ENCODE assay signal across 15 cellular contexts in the genomic region with DNA sequence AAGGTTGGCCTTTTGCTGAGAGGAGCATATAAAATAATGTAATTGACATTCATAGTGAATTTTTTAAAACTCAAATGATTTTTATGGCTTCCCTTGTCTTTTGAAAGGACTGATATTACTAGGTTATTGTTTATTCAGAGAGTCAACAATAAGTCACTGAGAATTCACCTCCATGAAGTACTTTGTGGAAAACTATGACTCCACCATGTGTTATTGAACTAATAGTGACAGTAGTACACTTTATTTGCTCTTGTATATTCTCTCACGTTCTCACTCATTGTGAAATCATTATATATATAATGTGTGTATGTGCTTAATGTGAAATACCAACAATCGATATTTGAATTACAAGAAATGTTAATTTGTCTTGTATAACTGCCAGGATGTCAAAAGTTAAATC.
DNase-seq lines count a peak whose midpoint lies in the region; ATAC-seq and TF ChIP-seq lines count a peak whose summit lies in the region.
"Had no signal": no experiment of that assay in that cellular context is flagged by ENCODE, and none has a peak within 500 bp of the region (broad histone marks: within the 10 kb centered on the region; RNA-seq: fewer than 3 reads in every experiment).

No MANE protein-coding gene starts in this region.

- POLR2A ChIA-PET in PC-3 (lab: Charles Lee; ENCODE audit: unreplicated experiment) (no interaction called here), HEK293T (lab: Yijun Ruan, JAX) (no interaction called here)

- no peaks in the 10 kb centered on the region for H3K79me2 ChIP-seq in PC-3 (ENCODE audit: low read length)
- no peaks in the 10 kb centered on the region for H3K79me2 ChIP-seq in hepatocyte
- H3K79me2 ChIP-seq in neural progenitor cell (ENCODE audit: low read depth), result no peaks in the 10 kb centered on the region

- CTCF ChIA-PET in PC-3 (lab: Charles Lee), result no interaction called here
- CTCF ChIA-PET in HEK293T (lab: Yijun Ruan, JAX), result no interaction called here

- H3K27me3 Mint-ChIP-seq in neural progenitor cell (ENCODE audit: insufficient read depth, low read depth), result peaks cover 2% of the 10 kb centered on the region

- H2AFZ ChIP-seq in PC-3 (ENCODE audit: low read length) (no peak overlapping the region), hepatocyte (no peak overlapping the region), neural progenitor cell (replicated peaks) (no peak overlapping the region)
- H2AFZ ChIP-seq: GM23248 had no signal

- TF ChIP-seq CTCF in PC-3 (conservative IDR thresholded peaks at IDR 0.05; ENCODE audit: low read depth, low read length) (no peak), hepatocyte (IDR thresholded peaks at IDR 0.05; ENCODE audit: poor library complexity) (no peak), neural progenitor cell (IDR thresholded peaks at IDR 0.05) (no peak)

- intact Hi-C loops in PC-3 (cut with micrococcal nuclease), result loop anchor here (10.0 kb wide), 1 partner anchor 187 kb away; no protein-coding TSS in a partner anchor

- no peaks in the 10 kb centered on the region for H3K9me2 ChIP-seq in PC-3 (replicated peaks; ENCODE audit: low read length)
- no peaks in the 10 kb centered on the region for H3K9me2 ChIP-seq in hepatocyte (replicated peaks; ENCODE audit: insufficient read depth)

- no peak overlapping the region for H3K4me3 Mint-ChIP-seq in neural progenitor cell
- H3K4me3 Mint-ChIP-seq: CD4-positive, alpha-beta memory T cell; HFFc6 had no signal

- H3K4me1 ChIP-seq in PC-3 (ENCODE audit: insufficient read depth, low read length) (peaks cover 32% of the 10 kb centered on the region), hepatocyte (ENCODE audit: insufficient read depth) (peaks cover 5% of the 10 kb centered on the region), neural progenitor cell (no peaks in the 10 kb centered on the region)

- H3K4me1 Mint-ChIP-seq in neural progenitor cell, result peaks cover 3% of the 10 kb centered on the region
- H3K4me1 Mint-ChIP-seq: CD4-positive, alpha-beta memory T cell had no signal

- H3K9ac ChIP-seq in PC-3 (ENCODE audit: low read length), result peak overlapping the region; percentile 49
- H3K9ac ChIP-seq in neural progenitor cell, result no peak overlapping the region
- H3K9ac ChIP-seq: GM23248 had no signal

- H4K20me1 ChIP-seq in PC-3 (ENCODE audit: low read length), result no peaks in the 10 kb centered on the region
- H4K20me1 ChIP-seq in hepatocyte (ENCODE audit: insufficient read depth, poor library complexity, severe bottlenecking), result no peaks in the 10 kb centered on the region
- H4K20me1 ChIP-seq in neural progenitor cell (ENCODE audit: low read depth), result no peaks in the 10 kb centered on the region

- DNase-seq in DMS53 treated with DMSO at 0.1 percent for 48 hours (lab: John Stamatoyannopoulos, UW; ENCODE audit: unreplicated experiment) (peak; percentile 22), PC-3 (peak; percentile 73), hepatocyte (ENCODE audit: low spot score) (no peak), neural progenitor cell (ENCODE audit: low spot score) (no peak), activated gamma-delta T cell treated with Interleukin-2 at 50 U/mL for 16 hours (no peak), HEK293T (ENCODE audit: extremely low spot score) (no peak)
- DNase-seq: C1 segment of cervical spinal cord; Calu3; CD4-positive, alpha-beta memory T cell; COR-L47; DND-41; GM23248; H7; HFFc6 had no signal

- no TSS peak for BruUV-seq in PC-3 (replicated peaks; lab: Mats Ljungman, UMichigan)

- H3F3A ChIP-seq in PC-3 (ENCODE audit: low read length, unreplicated experiment) (no peaks in the 10 kb centered on the region), neural progenitor cell (ENCODE audit: low read depth) (no peaks in the 10 kb centered on the region)

- H3K36me3 ChIP-seq in PC-3 (ENCODE audit: low read depth, low read length) (no peaks in the 10 kb centered on the region), hepatocyte (replicated peaks; ENCODE audit: insufficient read depth, low read depth) (no peaks in the 10 kb centered on the region), neural progenitor cell (no peaks in the 10 kb centered on the region)

- H3K36me3 Mint-ChIP-seq in neural progenitor cell, result no peaks in the 10 kb centered on the region
- H3K36me3 Mint-ChIP-seq: CD4-positive, alpha-beta memory T cell had no signal

- no peaks in the 10 kb centered on the region for H3K27me3 ChIP-seq in PC-3 (ENCODE audit: low read length)
- H3K27me3 ChIP-seq in hepatocyte, result no peaks in the 10 kb centered on the region
- H3K27me3 ChIP-seq in neural progenitor cell, result no peaks in the 10 kb centered on the region

- H3K9me3 ChIP-seq in PC-3 (ENCODE audit: low read length) (no peaks in the 10 kb centered on the region), hepatocyte (ENCODE audit: low read depth) (no peaks in the 10 kb centered on the region), neural progenitor cell (ENCODE audit: low read depth) (no peaks in the 10 kb centered on the region)

- H3K4me3 ChIP-seq in PC-3 (ENCODE audit: low read length), result no peak overlapping the region
- H3K4me3 ChIP-seq in hepatocyte, result no peak overlapping the region
- H3K4me3 ChIP-seq in neural progenitor cell, result no peak overlapping the region
- H3K4me3 ChIP-seq: GM23248 had no signal

- no peak overlapping the region for H3K27ac Mint-ChIP-seq in neural progenitor cell
- H3K27ac Mint-ChIP-seq: CD4-positive, alpha-beta memory T cell; HFFc6 had no signal

- H3K4me2 ChIP-seq in PC-3 (ENCODE audit: low read length) (peak overlapping the region; percentile 37; the same call in 1 of the 2 replicates), hepatocyte (no peak overlapping the region), neural progenitor cell (no peak overlapping the region)

- WGBS in hepatocyte (ENCODE audit: low lambda C conversion rate, missing lambda C conversion rate), result 68% methylated on average over 2 of the region's 2 CpGs

- H3K27ac ChIP-seq in PC-3 (ENCODE audit: low read length) (peak overlapping the region; percentile 89), hepatocyte (peak overlapping the region; percentile 3), neural progenitor cell (no peak overlapping the region)
- H3K27ac ChIP-seq: GM23248 had no signal

- ATAC-seq in PC-3, result peak; percentile 94
- ATAC-seq: HCT116 had no signal

- H3K9me3 Mint-ChIP-seq in neural progenitor cell, result peaks cover 2% of the 10 kb centered on the region

TF ChIP-seq in HEK293T, 16 proteins besides CTCF, POLR2A, EP300 and RAD21:
- TF ChIP-seq ZNF384 (IDR thresholded peaks at IDR 0.05) (no peak), SUZ12 (IDR thresholded peaks at IDR 0.05) (no peak), CTBP1 (IDR thresholded peaks at IDR 0.05; ENCODE audit: borderline replicate concordance) (no peak), SP1 (IDR thresholded peaks at IDR 0.05) (no peak), FOXA1 (IDR thresholded peaks at IDR 0.05) (no peak), L3MBTL2 (conservative IDR thresholded peaks at IDR 0.05) (no peak), HDGF (IDR thresholded peaks at IDR 0.05; ENCODE audit: borderline replicate concordance) (no peak), LEF1 (IDR thresholded peaks at IDR 0.05; ENCODE audit: borderline replicate concordance) (no peak), ARNT (IDR thresholded peaks at IDR 0.05) (no peak), ELF4 (IDR thresholded peaks at IDR 0.05) (no peak), FOXK2 (IDR thresholded peaks at IDR 0.05) (no peak), NFRKB (IDR thresholded peaks at IDR 0.05) (no peak)

Comparison
In these comparisons a context has a peak if more than half of its experiments do, and no peak if none do; other contexts are left out.
1. DNase-seq: peak in DMS53 treated with DMSO at 0.1 percent for 48 hours (single experiment) and PC-3 (single experiment); none in hepatocyte (single experiment), neural progenitor cell (single experiment), activated gamma-delta T cell treated with Interleukin-2 at 50 U/mL for 16 hours (single experiment) and HEK293T (single experiment).